In the genomic region with DNA sequence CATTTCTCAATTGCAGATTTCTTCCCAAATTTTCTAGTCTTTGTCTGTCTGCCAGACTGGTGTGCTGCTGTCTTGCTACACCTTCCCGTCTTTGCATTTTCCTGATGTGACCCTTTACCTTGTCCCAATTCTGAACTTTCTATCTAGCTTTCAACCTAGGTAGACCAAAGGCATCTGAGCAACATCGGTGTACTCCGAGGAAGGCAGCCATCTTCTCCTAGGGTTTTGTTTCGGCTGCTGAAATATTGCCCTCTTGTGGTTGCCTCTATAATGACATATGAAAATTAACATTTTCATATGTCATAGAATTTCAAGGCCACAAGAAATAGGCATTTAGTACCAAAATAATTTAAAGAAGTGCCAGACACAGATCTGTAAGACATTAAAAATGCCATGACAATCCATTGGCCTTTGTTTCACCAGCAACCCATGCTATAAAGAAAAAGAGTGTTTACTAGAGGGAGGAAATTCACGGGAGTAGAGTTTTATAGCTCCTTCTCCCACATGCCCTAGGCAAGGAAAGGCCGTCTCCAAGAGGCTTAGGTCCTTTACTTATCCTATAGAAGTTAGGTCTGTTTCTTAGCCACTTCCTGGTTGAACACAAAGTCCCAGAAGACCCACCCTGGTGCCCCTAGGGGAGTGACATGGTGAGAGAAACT, we compare ENCODE assay signal across 8 cellular contexts. TPM values are rescaled to one million over a fixed set of nuclear protein-coding genes. Genes with fewer than 3 reads are reported as not detected.
A peak's percentile ranks its signal among the peaks of the same experiment; 100 is the strongest.
DNase-seq lines count a peak whose midpoint lies in the region; ATAC-seq and TF ChIP-seq lines count a peak whose summit lies in the region.

No MANE protein-coding gene starts in this region.

- peaks cover 2% of the 10 kb centered on the region for H3K27me3 Mint-ChIP-seq in activated CD4-positive, alpha-beta T cell treated with anti-CD3 and anti-CD28 coated beads for 36 hours
- H3K27me3 Mint-ChIP-seq in activated B cell treated with CpG ODN at 0.5 μM for 24 hours (peaks cover 1% of the 10 kb centered on the region), natural killer cell (ENCODE audit: low read depth in 2 of 2) (peaks cover 17 to 32% of the 10 kb centered on the region in 2 donors)

- peak overlapping the region; percentile 62 for H3K4me3 Mint-ChIP-seq in activated CD4-positive, alpha-beta T cell treated with anti-CD3 and anti-CD28 coated beads for 36 hours
- H3K4me3 Mint-ChIP-seq in activated B cell treated with CpG ODN at 0.5 μM for 24 hours (peak overlapping the region; percentile 81), natural killer cell (peak overlapping the region; percentile 88)

- intact Hi-C loops in activated CD4-positive, alpha-beta T cell treated with anti-CD3 and anti-CD28 coated beads for 36 hours (cut with DNase I, micrococcal nuclease), result loop anchor here (1.0 to 10.0 kb wide), 14 partner anchors 122 to 1029 kb away; no protein-coding TSS in a partner anchor
- intact Hi-C loops in activated B cell treated with CpG ODN at 0.5 μM for 24 hours (cut with micrococcal nuclease) (loop anchor here (1.0 to 2.0 kb wide), 7 partner anchors 149 to 468 kb away; no protein-coding TSS in a partner anchor), natural killer cell (cut with micrococcal nuclease) (loop anchor here (1.0 to 2.0 kb wide), 3 partner anchors 149 to 399 kb away; no protein-coding TSS in a partner anchor)

- TF ChIP-seq CTCF in activated B cell treated with CpG ODN at 0.5 μM for 24 hours (IDR thresholded peaks at IDR 0.05) (no peak), epithelial cell of proximal tubule (conservative IDR thresholded peaks at IDR 0.05; ENCODE audit: low read depth, low read length) (peak; percentile 76), natural killer cell (IDR thresholded peaks at IDR 0.05) (peak; percentile 74)

- H3K36me3 Mint-ChIP-seq in activated CD4-positive, alpha-beta T cell treated with anti-CD3 and anti-CD28 coated beads for 36 hours (ENCODE audit: low read depth), result no peaks in the 10 kb centered on the region
- H3K36me3 Mint-ChIP-seq in activated B cell treated with CpG ODN at 0.5 μM for 24 hours (ENCODE audit: low read depth), result no peaks in the 10 kb centered on the region
- no peaks in the 10 kb centered on the region for H3K36me3 Mint-ChIP-seq in natural killer cell

- no peaks in the 10 kb centered on the region for H3K9me3 Mint-ChIP-seq in activated CD4-positive, alpha-beta T cell treated with anti-CD3 and anti-CD28 coated beads for 36 hours (ENCODE audit: low read depth)
- H3K9me3 Mint-ChIP-seq in activated B cell treated with CpG ODN at 0.5 μM for 24 hours (no peaks in the 10 kb centered on the region), natural killer cell (no peaks in the 10 kb centered on the region)

- POLR2A ChIA-PET in activated CD4-positive, alpha-beta T cell treated with anti-CD3 and anti-CD28 coated beads for 36 hours (lab: Charles Lee), result no interaction called here
- POLR2A ChIA-PET in activated B cell treated with CpG ODN at 0.5 μM for 24 hours (lab: Charles Lee), result interaction anchor here (0.6 to 1.5 kb wide), 5 partner anchors 150 to 407 kb away, joined by 3 to 7 read pairs (median 5); no protein-coding TSS in a partner anchor

- H3K4me3 ChIP-seq in epithelial cell of proximal tubule (ENCODE audit: low read depth, low read length), result peak overlapping the region; percentile 27

- H3K4me1 Mint-ChIP-seq in activated CD4-positive, alpha-beta T cell treated with anti-CD3 and anti-CD28 coated beads for 36 hours, result peaks cover 7% of the 10 kb centered on the region
- H3K4me1 Mint-ChIP-seq in activated B cell treated with CpG ODN at 0.5 μM for 24 hours (peaks cover 16% of the 10 kb centered on the region), natural killer cell (peaks cover 12 to 14% of the 10 kb centered on the region in 2 donors)

- peak; percentile 80 for ATAC-seq in activated CD4-positive, alpha-beta T cell treated with anti-CD3 and anti-CD28 coated beads for 36 hours
- ATAC-seq in activated B cell treated with CpG ODN at 0.5 μM for 24 hours (ENCODE audit: low read depth) (peak; percentile 60), natural killer cell (peak; percentile 73 to 78 (median 74))

- CTCF ChIA-PET in activated CD4-positive, alpha-beta T cell treated with anti-CD3 and anti-CD28 coated beads for 36 hours (lab: Charles Lee), result interaction anchor here (0.5 to 10.0 kb wide), 45 partner anchors 9 to 1027 kb away, joined by 3 to 247 read pairs (median 4); a partner anchor contains a TSS
- CTCF ChIA-PET in activated B cell treated with CpG ODN at 0.5 μM for 24 hours (lab: Charles Lee), result interaction anchor here (0.8 to 17.3 kb wide), 24 partner anchors 10 to 468 kb away, joined by 3 to 519 read pairs (median 6); a partner anchor contains a TSS

- H3K27ac Mint-ChIP-seq in activated CD4-positive, alpha-beta T cell treated with anti-CD3 and anti-CD28 coated beads for 36 hours, result peak overlapping the region; percentile 86
- H3K27ac Mint-ChIP-seq in activated B cell treated with CpG ODN at 0.5 μM for 24 hours (no peak overlapping the region), natural killer cell (peak overlapping the region in 1 of 2 donors; percentile 54)

- DNase-seq in activated CD4-positive, alpha-beta T cell treated with anti-CD3 and anti-CD28 coated beads for 36 hours, result peak; percentile 51
- DNase-seq in activated CD4-positive, alpha-beta T cell treated with anti-CD3 and anti-CD28 coated beads for 1 hour, result no peak
- DNase-seq in HCEC 1CT, result peak; percentile 56
- DNase-seq in NCI-H1694 treated with DMSO at 0.1 percent for 48 hours (lab: John Stamatoyannopoulos, UW), result peak; percentile 35
- no peak for DNase-seq in activated B cell treated with CpG ODN at 0.5 μM for 24 hours
- no peak for DNase-seq in epithelial cell of proximal tubule (ENCODE audit: low read depth)
- DNase-seq in natural killer cell, result no peak
- DNase-seq in NCI-H187 treated with DMSO at 0.1 percent for 48 hours (lab: John Stamatoyannopoulos, UW), result no peak

RNA-seq across cellular contexts. Expression of a gene that starts 23.4 kb away (rescaled TPM):
- not detected for total RNA-seq in activated CD4-positive, alpha-beta T cell treated with anti-CD3 and anti-CD28 coated beads for 36 hours
- total RNA-seq in activated B cell treated with CpG ODN at 0.5 μM for 24 hours, result 0.31 and 0.56 TPM in 2 replicates
- total RNA-seq in epithelial cell of proximal tubule, result 0.17 TPM in 1 of 2 replicates, not detected in the other
- not detected for total RNA-seq in natural killer cell

RNA-seq across cellular contexts. Expression of a gene that starts 41.4 kb away (rescaled TPM):
- total RNA-seq in activated CD4-positive, alpha-beta T cell treated with anti-CD3 and anti-CD28 coated beads for 36 hours, result under 1 TPM; 0.32 to 0.44 TPM
- total RNA-seq in activated B cell treated with CpG ODN at 0.5 μM for 24 hours (0.37 and 1.2 TPM in 2 replicates), epithelial cell of proximal tubule (0.12 TPM in 1 of 2 replicates, not detected in the other), natural killer cell (under 1 TPM in 2 of 3 donors, not detected in 1; 0.09 to 0.61 TPM)

RNA-seq across cellular contexts. Expression of a gene that starts 48.6 kb away (rescaled TPM):
- not detected for total RNA-seq in activated CD4-positive, alpha-beta T cell treated with anti-CD3 and anti-CD28 coated beads for 36 hours
- total RNA-seq in activated B cell treated with CpG ODN at 0.5 μM for 24 hours (not detected in 2 replicates), epithelial cell of proximal tubule (not detected in 2 replicates), natural killer cell (not detected)

Comparison
In these comparisons a context has a peak if more than half of its experiments do, and no peak if none do; other contexts are left out.
1. DNase-seq: peak in activated CD4-positive, alpha-beta T cell treated with anti-CD3 and anti-CD28 coated beads for 36 hours (single experiment), HCEC 1CT (single experiment) and NCI-H1694 treated with DMSO at 0.1 percent for 48 hours (single experiment); none in activated CD4-positive, alpha-beta T cell treated with anti-CD3 and anti-CD28 coated beads for 1 hour (single experiment), activated B cell treated with CpG ODN at 0.5 μM for 24 hours (single experiment), epithelial cell of proximal tubule (single experiment), natural killer cell (single experiment) and NCI-H187 treated with DMSO at 0.1 percent for 48 hours (single experiment).
2. Peak in every context shown above with its lines, with median percentiles within 50 percentile points of each other: ATAC-seq and H3K4me3 Mint-ChIP-seq.